Comparison of ENCODE assay signal across 19 cellular contexts in the genomic region with DNA sequence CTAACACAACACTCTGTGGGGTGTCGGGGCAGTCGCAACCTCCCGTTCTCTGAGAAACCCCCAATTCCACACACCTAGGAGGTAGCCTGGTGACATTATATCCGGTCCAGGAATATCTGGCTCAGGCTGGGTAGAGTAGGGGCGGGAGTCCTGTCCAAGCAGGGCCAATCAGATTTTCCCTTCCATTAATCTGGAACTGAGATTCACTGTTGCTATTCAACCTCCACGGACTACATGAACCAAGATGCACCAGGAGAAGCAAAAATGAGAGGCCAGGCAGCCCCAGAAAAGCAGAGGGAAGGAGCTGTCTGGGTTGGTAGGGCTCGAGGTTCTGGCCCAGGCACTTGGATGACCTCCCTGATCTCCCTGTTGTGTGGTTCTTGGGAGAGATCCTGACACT.
"Had no signal": no experiment of that assay in that cellular context is flagged by ENCODE, and none has a peak within 500 bp of the region (broad histone marks: within the 10 kb centered on the region; RNA-seq: fewer than 3 reads in every experiment).

No MANE protein-coding gene starts in this region.

- H3K4me3 Mint-ChIP-seq: activated CD4-positive, alpha-beta T cell treated with anti-CD3 and anti-CD28 coated beads for 36 hours; activated naive CD4-positive, alpha-beta T cell treated with anti-CD3 and anti-CD28 coated beads, Interleukin-2, amount 10 ng/mL, durations not matched to agents 7 days and 5 days; activated T-cell treated with anti-CD3 and anti-CD28 coated beads, Interleukin-2, amount 50 U/mL, for 72 hours; naive thymus-derived CD4-positive, alpha-beta T cell; stimulated activated naive CD8-positive, alpha-beta T cell treated with anti-CD3 and anti-CD28 coated beads, Interleukin-15, Interleukin-2, amounts not matched to agents 100 ng/mL and 50 ng/mL, for 24 hours had no signal

- H3K36me3 Mint-ChIP-seq: activated naive CD4-positive, alpha-beta T cell treated with anti-CD3 and anti-CD28 coated beads, Interleukin-2, amount 10 ng/mL, durations not matched to agents 7 days and 5 days had no signal

- DNase-seq: activated CD4-positive, alpha-beta T cell treated with anti-CD3 and anti-CD28 coated beads for 36 hours; activated CD4-positive, alpha-beta T cell treated with anti-CD3 and anti-CD28 coated beads, Interleukin-2, amount 50 U/mL, for 4 hours; activated CD8-positive, alpha-beta memory T cell treated with anti-CD3 and anti-CD28 coated beads, Interleukin-2, amount 50 U/mL, for 48 hours; activated effector memory CD4-positive, alpha-beta T cell treated with anti-CD3 and anti-CD28 coated beads, Interleukin-2, amount 50 U/mL, for 16 hours; activated naive CD4-positive, alpha-beta T cell treated with anti-CD3 and anti-CD28 coated beads, Interleukin-2, amount 10 ng/mL, durations not matched to agents 7 days and 5 days; activated T-cell treated with anti-CD3 and anti-CD28 coated beads, Interleukin-2, amount 50 U/mL, for 72 hours; cerebellar nuclear complex; heart left ventricle; left cardiac atrium; naive thymus-derived CD4-positive, alpha-beta T cell; right cardiac atrium; stimulated activated CD4-positive, alpha-beta T cell treated with anti-CD3 and anti-CD28 coated beads, Interleukin-4, amount 100 ng/mL, for 24 hours; substantia nigra; T-helper 9 cell; thyroid gland; upper lobe of right lung had no signal

- H3K27me3 Mint-ChIP-seq: activated CD4-positive, alpha-beta T cell treated with anti-CD3 and anti-CD28 coated beads for 36 hours; naive thymus-derived CD4-positive, alpha-beta T cell; stimulated activated naive CD8-positive, alpha-beta T cell treated with anti-CD3 and anti-CD28 coated beads, Interleukin-15, Interleukin-2, amounts not matched to agents 100 ng/mL and 50 ng/mL, for 24 hours had no signal

- FAIRE-seq: islet of Langerhans had no signal

- H3K27ac Mint-ChIP-seq: activated CD4-positive, alpha-beta T cell treated with anti-CD3 and anti-CD28 coated beads for 36 hours; activated T-cell treated with anti-CD3 and anti-CD28 coated beads, Interleukin-2, amount 50 U/mL, for 72 hours; naive thymus-derived CD4-positive, alpha-beta T cell; stimulated activated naive CD8-positive, alpha-beta T cell treated with anti-CD3 and anti-CD28 coated beads, Interleukin-15, Interleukin-2, amounts not matched to agents 100 ng/mL and 50 ng/mL, for 24 hours had no signal

- H3K9me3 Mint-ChIP-seq: activated naive CD4-positive, alpha-beta T cell treated with anti-CD3 and anti-CD28 coated beads, Interleukin-2, amount 10 ng/mL, durations not matched to agents 7 days and 5 days; activated T-cell treated with anti-CD3 and anti-CD28 coated beads, Interleukin-2, amount 50 U/mL, for 72 hours; stimulated activated naive CD8-positive, alpha-beta T cell treated with anti-CD3 and anti-CD28 coated beads, Interleukin-15, Interleukin-2, amounts not matched to agents 100 ng/mL and 50 ng/mL, for 24 hours had no signal

- ATAC-seq: activated CD4-positive, alpha-beta T cell treated with anti-CD3 and anti-CD28 coated beads for 36 hours; activated T-cell treated with anti-CD3 and anti-CD28 coated beads, Interleukin-2, amount 50 U/mL, for 72 hours; gastroesophageal sphincter; heart left ventricle; left cardiac atrium; naive thymus-derived CD4-positive, alpha-beta T cell; right cardiac atrium; upper lobe of right lung had no signal
